Comparison of ENCODE assay signal across 8 cellular contexts in the genomic region with DNA sequence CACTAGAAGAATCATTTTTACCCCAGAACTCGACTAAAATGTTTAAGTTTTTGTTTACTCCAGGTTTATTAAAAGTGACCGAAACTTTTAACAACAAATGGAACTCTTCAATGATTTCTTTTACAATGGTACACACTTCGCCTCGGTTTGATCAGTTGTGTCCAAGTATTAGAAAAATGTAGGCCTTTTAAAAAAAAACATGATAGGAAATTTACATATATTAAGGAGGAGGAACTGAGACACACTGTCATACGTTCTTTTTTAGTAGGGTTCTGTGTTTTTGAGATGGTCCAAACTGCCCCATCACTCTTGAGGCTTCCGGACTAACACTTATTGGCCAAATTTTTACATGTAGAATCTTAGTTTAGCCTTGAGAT. TPM values are rescaled to one million over a fixed set of nuclear protein-coding genes. Genes with fewer than 3 reads are reported as not detected.
DNase-seq lines count a peak whose midpoint lies in the region; ATAC-seq and TF ChIP-seq lines count a peak whose summit lies in the region.

No MANE protein-coding gene starts in this region.

- TF ChIP-seq CTCF in testis (IDR thresholded peaks at IDR 0.05) = no peak

- H3K9ac ChIP-seq in iPS-20b (ENCODE audit: low read depth, low read length) = no peak overlapping the region

- no peak for ATAC-seq in GM19463 (IDR thresholded peaks at IDR 0.05; ENCODE audit: unreplicated experiment)

- H3K27me3 ChIP-seq in iPS-20b (ENCODE audit: insufficient read depth, low read length) (peaks cover 25% of the 10 kb centered on the region), testis (no peaks in the 10 kb centered on the region)

- no peak for DNase-seq in activated T-cell treated with anti-CD3 and anti-CD28 coated beads, Interleukin-2, amount 50 U/mL, for 24 hours
- DNase-seq in activated T-cell treated with anti-CD3 and anti-CD28 coated beads, Interleukin-2, amount 50 U/mL, for 1 hour = no peak
- no peak for DNase-seq in activated T-helper 1 cell treated with anti-CD3 and anti-CD28 coated beads, Interleukin-12 subunit alpha, Interleukin-12 subunit beta, Interleukin-2, Interleukin-4 antibody, amounts not matched to agents 30 ng/mL and 10 ng/mL and 1 ng/mL, durations not matched to agents 14 hours and 24 hours and 36 hours (ENCODE audit: low spot score)
- DNase-seq in testis (no peak), MV-4-11 (lab: John Stamatoyannopoulos, UW) (no peak), midbrain (lab: John Stamatoyannopoulos, UW) (no peak)

- H3K9me3 Mint-ChIP-seq in activated T-cell treated with anti-CD3 and anti-CD28 coated beads, Interleukin-2, amount 50 U/mL, for 24 hours = peaks cover 3% of the 10 kb centered on the region
- peaks cover 7% of the 10 kb centered on the region for H3K9me3 Mint-ChIP-seq in activated T-helper 1 cell treated with anti-CD3 and anti-CD28 coated beads, Interleukin-12 subunit alpha, Interleukin-12 subunit beta, Interleukin-2, Interleukin-4 antibody, amounts not matched to agents 30 ng/mL and 10 ng/mL and 1 ng/mL, durations not matched to agents 14 hours and 24 hours and 36 hours

- H3K4me3 ChIP-seq in iPS-20b (ENCODE audit: low read length) = peak overlapping the region; percentile 85
- peak overlapping the region; percentile 77 to 85 for H3K4me3 ChIP-seq in testis

- peaks cover 59% of the 10 kb centered on the region for H3K4me1 Mint-ChIP-seq in activated T-cell treated with anti-CD3 and anti-CD28 coated beads, Interleukin-2, amount 50 U/mL, for 24 hours (ENCODE audit: low read depth)
- peaks cover 55% of the 10 kb centered on the region for H3K4me1 Mint-ChIP-seq in activated T-helper 1 cell treated with anti-CD3 and anti-CD28 coated beads, Interleukin-12 subunit alpha, Interleukin-12 subunit beta, Interleukin-2, Interleukin-4 antibody, amounts not matched to agents 30 ng/mL and 10 ng/mL and 1 ng/mL, durations not matched to agents 14 hours and 24 hours and 36 hours (ENCODE audit: low read depth)

- H3K9me3 ChIP-seq in iPS-20b (ENCODE audit: insufficient read depth, low read depth, low read length) (peaks cover 4% of the 10 kb centered on the region; the same call in 1 of the 2 replicates), testis (no peaks in the 10 kb centered on the region)

- peak overlapping the region; percentile 98 for H3K4me3 Mint-ChIP-seq in activated T-cell treated with anti-CD3 and anti-CD28 coated beads, Interleukin-2, amount 50 U/mL, for 24 hours
- H3K4me3 Mint-ChIP-seq in activated T-helper 1 cell treated with anti-CD3 and anti-CD28 coated beads, Interleukin-12 subunit alpha, Interleukin-12 subunit beta, Interleukin-2, Interleukin-4 antibody, amounts not matched to agents 30 ng/mL and 10 ng/mL and 1 ng/mL, durations not matched to agents 14 hours and 24 hours and 36 hours = peak overlapping the region; percentile 100

- H3K36me3 Mint-ChIP-seq in activated T-cell treated with anti-CD3 and anti-CD28 coated beads, Interleukin-2, amount 50 U/mL, for 24 hours (ENCODE audit: low read depth) = peaks cover 31% of the 10 kb centered on the region
- H3K36me3 Mint-ChIP-seq in activated T-helper 1 cell treated with anti-CD3 and anti-CD28 coated beads, Interleukin-12 subunit alpha, Interleukin-12 subunit beta, Interleukin-2, Interleukin-4 antibody, amounts not matched to agents 30 ng/mL and 10 ng/mL and 1 ng/mL, durations not matched to agents 14 hours and 24 hours and 36 hours (ENCODE audit: low read depth) = peaks cover 18% of the 10 kb centered on the region

- H3K4me1 ChIP-seq in iPS-20b (ENCODE audit: insufficient read depth, low read length) (no peaks in the 10 kb centered on the region; the same call in 1 of the 2 replicates), testis (peaks cover 14% of the 10 kb centered on the region)

- intact Hi-C loops in activated T-helper 1 cell treated with anti-CD3 and anti-CD28 coated beads, Interleukin-12 subunit alpha, Interleukin-12 subunit beta, Interleukin-2, Interleukin-4 antibody, amounts not matched to agents 30 ng/mL and 10 ng/mL and 1 ng/mL, durations not matched to agents 14 hours and 24 hours and 36 hours (cut with micrococcal nuclease) = no loop called here
- intact Hi-C loops in testis (cut with DNase I; ENCODE audit: low total_unique reads) = no loop called here

- WGBS in testis, 2 donors = 24 to 36% methylated on average over 6 of the region's 6 CpGs

- H3K27me3 Mint-ChIP-seq in activated T-cell treated with anti-CD3 and anti-CD28 coated beads, Interleukin-2, amount 50 U/mL, for 24 hours = no peaks in the 10 kb centered on the region
- H3K27me3 Mint-ChIP-seq in activated T-helper 1 cell treated with anti-CD3 and anti-CD28 coated beads, Interleukin-12 subunit alpha, Interleukin-12 subunit beta, Interleukin-2, Interleukin-4 antibody, amounts not matched to agents 30 ng/mL and 10 ng/mL and 1 ng/mL, durations not matched to agents 14 hours and 24 hours and 36 hours (ENCODE audit: insufficient read depth) = peaks cover 3% of the 10 kb centered on the region

- H3K27ac ChIP-seq in iPS-20b (ENCODE audit: low read length) (no peak overlapping the region), testis (peak overlapping the region; percentile 82 to 98)

- no peak for TF ChIP-seq POLR2A in testis (IDR thresholded peaks at IDR 0.05)

- peak overlapping the region; percentile 99 for H3K27ac Mint-ChIP-seq in activated T-cell treated with anti-CD3 and anti-CD28 coated beads, Interleukin-2, amount 50 U/mL, for 24 hours
- H3K27ac Mint-ChIP-seq in activated T-helper 1 cell treated with anti-CD3 and anti-CD28 coated beads, Interleukin-12 subunit alpha, Interleukin-12 subunit beta, Interleukin-2, Interleukin-4 antibody, amounts not matched to agents 30 ng/mL and 10 ng/mL and 1 ng/mL, durations not matched to agents 14 hours and 24 hours and 36 hours = peak overlapping the region; percentile 99

- H3K36me3 ChIP-seq in iPS-20b (ENCODE audit: insufficient read depth, low read depth, low read length) = no peaks in the 10 kb centered on the region
- no peaks in the 10 kb centered on the region for H3K36me3 ChIP-seq in testis (ENCODE audit: low read depth, missing control alignments)

RNA-seq across cellular contexts. Expression of a gene that starts 1.3 kb away (rescaled TPM):
- total RNA-seq in activated T-helper 1 cell treated with anti-CD3 and anti-CD28 coated beads, Interleukin-12 subunit alpha, Interleukin-12 subunit beta, Interleukin-2, Interleukin-4 antibody, amounts not matched to agents 30 ng/mL and 10 ng/mL and 1 ng/mL, durations not matched to agents 14 hours and 24 hours and 36 hours = 48.5 and 50.4 TPM in 2 replicates
- total RNA-seq in testis = 10 to 100 TPM; 55.5 to 75.1 TPM
- 43.5 TPM for polyA plus RNA-seq in testis (ENCODE audit: insufficient read depth, low read depth, low replicate concordance)
